Comparison of ENCODE assay signal across 8 cellular contexts in genomic region chr7:134140889-134141867, GRCh38. TPM values are rescaled to one million over a fixed set of nuclear protein-coding genes. Genes with fewer than 3 reads are reported as not detected.
DNase-seq lines count a peak whose midpoint lies in the region; ATAC-seq and TF ChIP-seq lines count a peak whose summit lies in the region.

No MANE protein-coding gene starts in this region.

- no peak overlapping the region for H2AK5ac ChIP-seq in trophoblast cell (ENCODE audit: low read length)

- no peaks in the 10 kb centered on the region for H3K79me1 ChIP-seq in trophoblast cell (ENCODE audit: low read length)

- no peak overlapping the region for H4K12ac ChIP-seq in trophoblast cell (ENCODE audit: low read depth, low read length)

- H3K4me3 ChIP-seq in BJ (ENCODE audit: low read depth, low read length): no peak overlapping the region
- H3K4me3 ChIP-seq in trophoblast cell (ENCODE audit: low read depth, low read length): no peak overlapping the region

- H3K4me2 ChIP-seq in trophoblast cell (ENCODE audit: low read length): no peak overlapping the region

- no peaks in the 10 kb centered on the region for H3K9me3 ChIP-seq in trophoblast cell (ENCODE audit: insufficient read depth, low read depth, low read length)

- H3K14ac ChIP-seq in trophoblast cell (ENCODE audit: low read length): no peak overlapping the region

- H3K4me1 ChIP-seq in trophoblast cell (ENCODE audit: control insufficient read depth in 1 of 2, insufficient read depth in 2 of 2, low read length in 2 of 2): no peaks in the 10 kb centered on the region

- H3K79me2 ChIP-seq in trophoblast cell (ENCODE audit: control insufficient read depth, insufficient read depth, low read length, poor library complexity): no peaks in the 10 kb centered on the region

- no peak overlapping the region for H3K18ac ChIP-seq in trophoblast cell (ENCODE audit: low read length)

- no peaks in the 10 kb centered on the region for H3K36me3 ChIP-seq in BJ (ENCODE audit: control insufficient read depth, insufficient read depth, low read length)
- H3K36me3 ChIP-seq in trophoblast cell (ENCODE audit: control insufficient read depth in 1 of 2, insufficient read depth in 2 of 2, low read length in 2 of 2): no peaks in the 10 kb centered on the region

- H2BK120ac ChIP-seq in trophoblast cell (ENCODE audit: insufficient read depth, low read length, poor library complexity): no peak overlapping the region

- 0 out of 2 replicates have a peak, but pooled peaks cover 1% of the 10 kb centered on the region for H3K27me3 ChIP-seq in BJ (ENCODE audit: control insufficient read depth, insufficient read depth, low read length)
- no peaks in the 10 kb centered on the region for H3K27me3 ChIP-seq in trophoblast cell (ENCODE audit: insufficient read depth, low read length)

- whole genome bisulfite sequencing in trophoblast cell (ENCODE audit: extremely low coverage, insufficient coverage, insufficient read length): no CpG with 5 or more reads among the region's 18 CpGs

- no peak overlapping the region for H2AFZ ChIP-seq in trophoblast cell (ENCODE audit: insufficient read depth, low read length, poor library complexity)

- ATAC-seq in GM18868 (IDR thresholded peaks at IDR 0.05; ENCODE audit: unreplicated experiment) (peak; percentile 89), HG03280 (IDR thresholded peaks at IDR 0.05; ENCODE audit: unreplicated experiment) (peak; percentile 82), GM21360 (IDR thresholded peaks at IDR 0.05; ENCODE audit: unreplicated experiment) (no peak)
- ATAC-seq in activated naive CD4-positive, alpha-beta T cell treated with anti-CD3 and anti-CD28 coated beads, Interleukin-2, amount 50 U/mL, for 72 hours: peak; percentile 81 to 82

- no peaks in the 10 kb centered on the region for H3K36me3 Mint-ChIP-seq in activated naive CD4-positive, alpha-beta T cell treated with anti-CD3 and anti-CD28 coated beads, Interleukin-2, amount 50 U/mL, for 72 hours

- no peak overlapping the region for H4K8ac ChIP-seq in trophoblast cell (ENCODE audit: low read depth, low read length)

- H3K27ac ChIP-seq in RWPE1 (no peak overlapping the region), trophoblast cell (ENCODE audit: low read depth, low read length) (no peak overlapping the region)

- no peak overlapping the region for H3K9ac ChIP-seq in trophoblast cell (ENCODE audit: low read length)

- no peak overlapping the region for H3K23ac ChIP-seq in trophoblast cell (ENCODE audit: low read length)

- no peak overlapping the region for H3K4ac ChIP-seq in trophoblast cell (ENCODE audit: low read depth, low read length)

- no peak overlapping the region for H3K27ac Mint-ChIP-seq in activated naive CD4-positive, alpha-beta T cell treated with anti-CD3 and anti-CD28 coated beads, Interleukin-2, amount 50 U/mL, for 72 hours

- TF ChIP-seq CTCF in BJ (IDR thresholded peaks at IDR 0.05; ENCODE audit: insufficient read depth, low read depth, low read length): peak; percentile 95
- TF ChIP-seq CTCF in RWPE1 (conservative IDR thresholded peaks at IDR 0.05; ENCODE audit: low read depth): peak; percentile 96

- DNase-seq in BJ (ENCODE audit: low read depth) (peak; percentile 4), RWPE1 (ENCODE audit: low spot score) (peak; percentile 53), head of caudate nucleus (peak; percentile 22 to 93 (median 79)), trophoblast cell (peak; percentile 53 to 87)
- peak; percentile 57 to 62 for DNase-seq in activated naive CD4-positive, alpha-beta T cell treated with anti-CD3 and anti-CD28 coated beads, Interleukin-2, amount 50 U/mL, for 72 hours (ENCODE audit: low spot score in 2 of 2)

- CTCF ChIA-PET in BJ (lab: Yijun Ruan, JAX): interaction anchor here (0.6 to 2.3 kb wide), 32 partner anchors 8 to 1822 kb away, joined by 3 to 22 read pairs (median 4); partner anchors contain the start of gene LRGUK
- CTCF ChIA-PET in RWPE1 (lab: Yijun Ruan, JAX): interaction anchor here (0.5 to 1.5 kb wide), 11 partner anchors 9 to 1444 kb away, joined by 3 to 5 read pairs (median 4); no protein-coding TSS in a partner anchor

- no peaks in the 10 kb centered on the region for H3K9me3 Mint-ChIP-seq in activated naive CD4-positive, alpha-beta T cell treated with anti-CD3 and anti-CD28 coated beads, Interleukin-2, amount 50 U/mL, for 72 hours

- no peak overlapping the region for H2BK12ac ChIP-seq in trophoblast cell (ENCODE audit: low read length)

- POLR2A ChIA-PET in BJ (lab: Charles Lee) (interaction anchor here (0.6 kb wide), 2 partner anchors 15 to 1561 kb away, joined by 3 to 5 read pairs; no protein-coding TSS in a partner anchor), RWPE1 (lab: Yijun Ruan, JAX; ENCODE audit: low non-redundant PET) (no interaction called here)

- intact Hi-C loops in head of caudate nucleus (cut with DNase I): loop anchor here (10.0 kb wide), 1 partner anchor 154 kb away; no protein-coding TSS in a partner anchor

- H4K91ac ChIP-seq in trophoblast cell (ENCODE audit: low read depth, low read length): no peak overlapping the region

- no peak overlapping the region for H2BK5ac ChIP-seq in trophoblast cell (ENCODE audit: low read depth, low read length, poor library complexity)

RNA-seq across cellular contexts. Expression of gene LRGUK, which starts 14.0 kb away (rescaled TPM):
- 0.05 TPM in 1 of 2 replicates, not detected in the other for polyA plus RNA-seq in BJ (2011; rRNA removed)
- 0.09 TPM in 1 of 2 replicates, not detected in the other for polyA minus RNA-seq in BJ (2011; rRNA and poly(A)+ RNA removed)
- total RNA-seq in activated naive CD4-positive, alpha-beta T cell treated with anti-CD3 and anti-CD28 coated beads, Interleukin-2, amount 50 U/mL, for 72 hours: under 1 TPM; 0.36 to 0.41 TPM
- polyA plus RNA-seq in trophoblast cell (2013): 0.17 and 0.18 TPM in 2 replicates

Comparison
In these comparisons a context has a peak if more than half of its experiments do, and no peak if none do; other contexts are left out.
1. DNase-seq: peak in every context shown above with its lines; median percentile 79 in head of caudate nucleus; 70 in trophoblast cell; 60 in activated naive CD4-positive, alpha-beta T cell treated with anti-CD3 and anti-CD28 coated beads, Interleukin-2, amount 50 U/mL, for 72 hours; 53 in RWPE1; 4 in BJ.